ENCODE assay signal across 9 cellular contexts in genomic region chr6:109794201-109794926, GRCh38.
A peak's percentile ranks its signal among the peaks of the same experiment; 100 is the strongest.
DNase-seq lines count a peak whose midpoint lies in the region; ATAC-seq and TF ChIP-seq lines count a peak whose summit lies in the region.
"Had no signal": no experiment of that assay in that cellular context is flagged by ENCODE, and none has a peak within 500 bp of the region (broad histone marks: within the 10 kb centered on the region; RNA-seq: fewer than 3 reads in every experiment).

No MANE protein-coding gene starts in this region.

- peaks cover 14 to 26% of the 10 kb centered on the region in 2 experiments for H3K4me1 Mint-ChIP-seq in H9

- no peaks in the 10 kb centered on the region for H3K27me3 Mint-ChIP-seq in H9 (ENCODE audit: low read depth)
- H3K27me3 Mint-ChIP-seq: dendritic cell treated with granulocyte-macrophage colony-stimulating factor and Interleukin-4, amounts not matched to agents 40 ng/mL and 50 ng/mL, for 4 days had no signal

- H3K9me3 ChIP-seq in H9 (ENCODE audit: control insufficient read depth, low read depth, low read length) = no peaks in the 10 kb centered on the region
- no peaks in the 10 kb centered on the region for H3K9me3 ChIP-seq in adipocyte (ENCODE audit: control insufficient read depth, low read length)
- no peaks in the 10 kb centered on the region for H3K9me3 ChIP-seq in lung (ENCODE audit: control insufficient read depth in 2 of 2, insufficient read depth in 1 of 2, low read length in 1 of 2)
- no peaks in the 10 kb centered on the region; the same call in 1 of the 2 replicates for H3K9me3 ChIP-seq in BE2C

- H3K4me1 ChIP-seq in H9 (ENCODE audit: insufficient read depth, low read length) (peaks cover 3% of the 10 kb centered on the region; the same call in 1 of the 2 replicates), adipocyte (ENCODE audit: control insufficient read depth, insufficient read depth, low read length) (peaks cover 40% of the 10 kb centered on the region), lung (ENCODE audit: control insufficient read depth in 2 of 2, insufficient read depth in 2 of 2, low read length in 2 of 2) (peaks cover 4 to 10% of the 10 kb centered on the region in 2 donors), BE2C (no peaks in the 10 kb centered on the region; the same call in 1 of the 2 replicates)

- H2BK120ac ChIP-seq in H9 (ENCODE audit: low read depth, low read length, poor library complexity, severe bottlenecking) = no peak overlapping the region

- no peak overlapping the region for H3K9ac ChIP-seq in H9 (ENCODE audit: extremely low read depth, insufficient read length, low read length)
- H3K9ac ChIP-seq in adipocyte (ENCODE audit: low read length) = peak overlapping the region; percentile 52

- H3K4ac ChIP-seq in H9 (ENCODE audit: low read depth, low read length) = no peak overlapping the region

- no peak overlapping the region for H3K14ac ChIP-seq in H9 (ENCODE audit: insufficient read depth, low read length)

- H3K36me3 ChIP-seq in adipocyte (ENCODE audit: control insufficient read depth, insufficient read depth, low read length, severe bottlenecking) (no peaks in the 10 kb centered on the region), lung (ENCODE audit: control insufficient read depth in 2 of 2, insufficient read depth in 2 of 2, low read length in 2 of 2) (peaks cover 0 to 2% of the 10 kb centered on the region in 2 donors), BE2C (no peaks in the 10 kb centered on the region)

- no peak overlapping the region for H3K4me3 Mint-ChIP-seq in H9
- H3K4me3 Mint-ChIP-seq: dendritic cell treated with granulocyte-macrophage colony-stimulating factor and Interleukin-4, amounts not matched to agents 40 ng/mL and 50 ng/mL, for 4 days had no signal

- peak; percentile 16 for DNase-seq in ACHN
- DNase-seq in H9 = no peak
- DNase-seq in adipocyte (ENCODE audit: low read depth) = peak; percentile 45
- DNase-seq in lung (ENCODE audit: low spot score) = no peak
- DNase-seq in medulla oblongata (ENCODE audit: extremely low spot score) = no peak
- DNase-seq in activated CD4-positive, alpha-beta T cell treated with anti-CD3 and anti-CD28 coated beads, Interleukin-2, amount 50 U/mL, for 1 hour = no peak
- no peak for DNase-seq in BE2C

- H2BK12ac ChIP-seq in H9 (ENCODE audit: insufficient read length, low read depth, low read length) = no peak overlapping the region

- H3K27ac ChIP-seq in H9 (ENCODE audit: insufficient read length, low read depth, low read length) (peak overlapping the region; percentile 34), lung (ENCODE audit: low read depth in 1 of 2, low read length in 1 of 2) (peak overlapping the region; percentile 51 to 68)

- no peak overlapping the region for H3T11ph ChIP-seq in H9 (ENCODE audit: low read length)

- no peak overlapping the region for H4K5ac ChIP-seq in H9 (ENCODE audit: insufficient read length, low read depth, low read length)

- no peak overlapping the region for H2AK5ac ChIP-seq in H9 (ENCODE audit: insufficient read length, low read length)

- no peak for ATAC-seq in lung (ENCODE audit: insufficient read depth, low FRiP score)
- ATAC-seq in GM18511 (IDR thresholded peaks at IDR 0.05; ENCODE audit: unreplicated experiment) = no peak

- H4K20me1 ChIP-seq in H9 (ENCODE audit: control insufficient read depth, insufficient read depth, insufficient read length) = no peaks in the 10 kb centered on the region

- no peaks in the 10 kb centered on the region for H3K27me3 ChIP-seq in H9 (ENCODE audit: insufficient read depth, low read length)
- H3K27me3 ChIP-seq in adipocyte (replicated peaks; ENCODE audit: control insufficient read depth, insufficient read depth, low read length) = no peaks in the 10 kb centered on the region
- no peaks in the 10 kb centered on the region for H3K27me3 ChIP-seq in lung (ENCODE audit: control insufficient read depth, insufficient read depth)
- no peaks in the 10 kb centered on the region for H3K27me3 ChIP-seq in BE2C

- H3K23me2 ChIP-seq in H9 (ENCODE audit: insufficient read length, low read depth, low read length, poor library complexity, severe bottlenecking) = no peaks in the 10 kb centered on the region

- no peak overlapping the region for H2BK20ac ChIP-seq in H9 (ENCODE audit: low read depth, low read length, poor library complexity, severe bottlenecking)

- no peak overlapping the region for H3K23ac ChIP-seq in H9 (ENCODE audit: insufficient read length, low read depth, low read length)

- H2BK5ac ChIP-seq in H9 (ENCODE audit: insufficient read length, low read length) = no peak overlapping the region

- H3K18ac ChIP-seq in H9 (ENCODE audit: insufficient read length, low read depth, low read length) = no peak overlapping the region

- no peak overlapping the region for H2AFZ ChIP-seq in H9 (ENCODE audit: low read length)

- H3K4me3 ChIP-seq in adipocyte (ENCODE audit: low read length) (no peak overlapping the region), lung (no peak overlapping the region), BE2C (ENCODE audit: low read depth, low read length) (no peak overlapping the region)

- in situ Hi-C loops in ACHN (cut with HindIII; ENCODE audit: low pct_ligation_motif_present, low pct_unique_long_range_greater_than_20kb, low sequenced_read_pairs) = no loop called here

- H4K91ac ChIP-seq in H9 (ENCODE audit: insufficient read length, low read depth, low read length) = no peak overlapping the region

- no peaks in the 10 kb centered on the region for H3K79me1 ChIP-seq in H9 (ENCODE audit: insufficient read depth, low read depth, low read length, poor library complexity, severe bottlenecking)

- WGBS in H9 (ENCODE audit: extremely low coverage, insufficient read length, low lambda C conversion rate) = no CpG with 5 or more reads among the region's 6 CpGs
- WGBS in lung, 2 donors = 76 to 82% methylated on average over 6 of the region's 6 CpGs

- H3K27ac Mint-ChIP-seq in H9 = peak overlapping the region; percentile 66 to 75 (median 67); a peak in 4 of 7 replicates
- H3K27ac Mint-ChIP-seq: dendritic cell treated with granulocyte-macrophage colony-stimulating factor and Interleukin-4, amounts not matched to agents 40 ng/mL and 50 ng/mL, for 4 days had no signal

- H3K4me2 ChIP-seq in H9 (ENCODE audit: insufficient read depth, insufficient read length, low read length) = no peak overlapping the region

- TF ChIP-seq CTCF in H9 (conservative IDR thresholded peaks at IDR 0.05) (no peak), lung (IDR thresholded peaks at IDR 0.05; ENCODE audit: control extremely low read depth, extremely low read depth) (no peak), BE2C (IDR thresholded peaks at IDR 0.05; ENCODE audit: low read depth, low read length) (no peak)

- peaks cover 0 to 5% (median 0%) of the 10 kb centered on the region in 3 experiments; a peak in 3 of 7 replicates for H3K36me3 Mint-ChIP-seq in H9 (ENCODE audit: insufficient read depth in 1 of 3, low read depth in 3 of 3)

- no peak overlapping the region for H2BK15ac ChIP-seq in H9 (ENCODE audit: low read depth, low read length)

- no peak overlapping the region for H3K56ac ChIP-seq in H9 (ENCODE audit: insufficient read length, low read depth, low read length)

- H3K9me3 Mint-ChIP-seq in H9 = no peaks in the 10 kb centered on the region
- H3K9me3 Mint-ChIP-seq: dendritic cell treated with granulocyte-macrophage colony-stimulating factor and Interleukin-4, amounts not matched to agents 40 ng/mL and 50 ng/mL, for 4 days had no signal

- H4K8ac ChIP-seq in H9 (replicated peaks; ENCODE audit: insufficient read length, low read depth, low read length) = no peak overlapping the region

- no peaks in the 10 kb centered on the region for H3K79me2 ChIP-seq in H9 (ENCODE audit: insufficient read depth, low read length)

Comparison
In these comparisons a context has a peak if more than half of its experiments do, and no peak if none do; other contexts are left out.
1. DNase-seq: peak in ACHN (single experiment) and adipocyte (single experiment); none in H9 (single experiment), lung (single experiment), medulla oblongata (single experiment), activated CD4-positive, alpha-beta T cell treated with anti-CD3 and anti-CD28 coated beads, Interleukin-2, amount 50 U/mL, for 1 hour (single experiment) and BE2C (single experiment).